10 cellular contexts compared by ENCODE assay signal in genomic region chr5:150302301-150303069, GRCh38. TPM values are rescaled to one million over a fixed set of nuclear protein-coding genes. Genes with fewer than 3 reads are reported as not detected.
DNase-seq lines count a peak whose midpoint lies in the region; ATAC-seq, FAIRE-seq and TF ChIP-seq lines count a peak whose summit lies in the region.
"Had no signal": no experiment of that assay in that cellular context is flagged by ENCODE, and none has a peak within 500 bp of the region (broad histone marks: within the 10 kb centered on the region; RNA-seq: fewer than 3 reads in every experiment).

Gene ARSI (minus strand): TSS chr5:150302905. CDS start chr5:150302373, 532 bp downstream.

- no peaks in the 10 kb centered on the region for H3K36me3 ChIP-seq in endothelial cell of umbilical vein (ENCODE audit: control insufficient read depth in 2 of 2, extremely low read depth in 1 of 2, insufficient read depth in 2 of 2, low read length in 2 of 2)
- H3K36me3 ChIP-seq in mesenchymal stem cell (ENCODE audit: control insufficient read depth in 1 of 2, insufficient read depth in 2 of 2, low read depth in 1 of 2, low read length in 2 of 2), result peaks cover 0 to 11% of the 10 kb centered on the region in 2 experiments

- peak within 1 kb of the TSS; percentile 91 for H2BK15ac ChIP-seq in mesenchymal stem cell (ENCODE audit: low read depth, poor library complexity, severe bottlenecking)

- peak; percentile 80 for DNase-seq in NCI-H82 (lab: John Stamatoyannopoulos, UW)
- DNase-seq in NCI-H82 treated with DMSO at 0.1 percent for 48 hours (lab: John Stamatoyannopoulos, UW; ENCODE audit: unreplicated experiment), result no peak
- DNase-seq in endothelial cell of umbilical vein (ENCODE audit: low read depth, low spot score), result no peak
- peak; percentile 62 for DNase-seq in mesenchymal stem cell
- peak; percentile 91 for DNase-seq in urothelium cell line (ENCODE audit: low spot score)
- no peak for DNase-seq in stimulated activated effector memory CD8-positive, alpha-beta T cell treated with anti-CD3 and anti-CD28 coated beads, Interleukin-12 subunit alpha, Interleukin-12 subunit beta, amount 100 ng/mL, for 72 hours (ENCODE audit: low spot score in 2 of 2)
- no peak for DNase-seq in KBM-7
- DNase-seq: CD4-positive, CD25-positive, alpha-beta regulatory T cell had no signal

- no peak within 1 kb of the TSS for H2BK5ac ChIP-seq in mesenchymal stem cell (ENCODE audit: low read depth, low read length, poor library complexity, severe bottlenecking)

- no peaks in the 10 kb centered on the region for H3K4me1 Mint-ChIP-seq in stimulated activated effector memory CD8-positive, alpha-beta T cell treated with anti-CD3 and anti-CD28 coated beads, Interleukin-12 subunit alpha, Interleukin-12 subunit beta, amount 100 ng/mL, for 72 hours

- no peak for ATAC-seq in HG03135 (IDR thresholded peaks at IDR 0.05; ENCODE audit: unreplicated experiment)
- no peak for ATAC-seq in stimulated activated effector memory CD8-positive, alpha-beta T cell treated with anti-CD3 and anti-CD28 coated beads, Interleukin-12 subunit alpha, Interleukin-12 subunit beta, amount 100 ng/mL, for 72 hours

- intact Hi-C loops in endothelial cell of umbilical vein (cut with micrococcal nuclease), result no loop called here

- H3K36me3 Mint-ChIP-seq in stimulated activated effector memory CD8-positive, alpha-beta T cell treated with anti-CD3 and anti-CD28 coated beads, Interleukin-12 subunit alpha, Interleukin-12 subunit beta, amount 100 ng/mL, for 72 hours, result no peaks in the 10 kb centered on the region
- H3K36me3 Mint-ChIP-seq: CD4-positive, CD25-positive, alpha-beta regulatory T cell had no signal

- H3K4me3 ChIP-seq in endothelial cell of umbilical vein (replicated peaks in 1 of 3; ENCODE audit: insufficient read depth in 1 of 3, low read depth in 1 of 3, low read length in 3 of 3) (peak within 1 kb of the TSS in 1 of 3 experiments; percentile 2), mesenchymal stem cell (ENCODE audit: insufficient read depth in 1 of 2, low read depth in 1 of 2, low read length in 2 of 2) (peak within 1 kb of the TSS; percentile 54 to 58)

- H3K4me1 ChIP-seq in endothelial cell of umbilical vein (ENCODE audit: control insufficient read depth, extremely low read depth, insufficient read depth, low read length), result no peaks in the 10 kb centered on the region
- H3K4me1 ChIP-seq in mesenchymal stem cell (ENCODE audit: control insufficient read depth, insufficient read depth, low read depth, low read length), result peaks cover 31% of the 10 kb centered on the region

- FAIRE-seq in endothelial cell of umbilical vein (lab: Jason Lieb, UNC), result no peak
- FAIRE-seq in urothelium cell line (lab: Jason Lieb, UNC), result no peak

- H3K9ac ChIP-seq in endothelial cell of umbilical vein (replicated peaks; ENCODE audit: extremely low read depth, insufficient read depth, low read length), result no peak within 1 kb of the TSS
- H3K9ac ChIP-seq in mesenchymal stem cell (ENCODE audit: low read length), result peak within 1 kb of the TSS; percentile 84

- peak within 1 kb of the TSS in 1 of 2 experiments; percentile 26 for H3K14ac ChIP-seq in mesenchymal stem cell (ENCODE audit: low read length in 2 of 2)

- peak within 1 kb of the TSS; percentile 33 for H2AK5ac ChIP-seq in mesenchymal stem cell (ENCODE audit: low read length, severe bottlenecking)

- no TSS peak for BruUV-seq in endothelial cell of umbilical vein (replicated peaks; lab: Mats Ljungman, UMichigan)

- H3K27ac ChIP-seq in endothelial cell of umbilical vein (ENCODE audit: insufficient read depth, low read depth, low read length) (no peak within 1 kb of the TSS), mesenchymal stem cell (ENCODE audit: low read length, poor library complexity, severe bottlenecking) (peak within 1 kb of the TSS; percentile 78)

- no peaks in the 10 kb centered on the region for H3K9me3 ChIP-seq in endothelial cell of umbilical vein (replicated peaks; ENCODE audit: control insufficient read depth, insufficient read depth, low read length)
- H3K9me3 ChIP-seq in mesenchymal stem cell (ENCODE audit: control insufficient read depth, low read length), result no peaks in the 10 kb centered on the region

- peak in 1 of 2 donors; percentile 28 for TF ChIP-seq CTCF in endothelial cell of umbilical vein (IDR thresholded peaks at IDR 0.05; ENCODE audit: extremely low read depth in 1 of 2, insufficient read depth in 1 of 2, low read depth in 1 of 2, low read length in 2 of 2)

- H3K27me3 ChIP-seq in endothelial cell of umbilical vein (ENCODE audit: control insufficient read depth in 2 of 2, insufficient read depth in 2 of 2, low read length in 2 of 2) (peaks cover 38 to 39% of the 10 kb centered on the region in 2 experiments), mesenchymal stem cell (ENCODE audit: control insufficient read depth in 1 of 2, insufficient read depth in 1 of 2, low read length in 2 of 2) (no peaks in the 10 kb centered on the region)

- 2% methylated on average over 56 of the region's 63 CpGs for WGBS in mesenchymal stem cell

- H3K4me3 Mint-ChIP-seq in stimulated activated effector memory CD8-positive, alpha-beta T cell treated with anti-CD3 and anti-CD28 coated beads, Interleukin-12 subunit alpha, Interleukin-12 subunit beta, amount 100 ng/mL, for 72 hours, result no peak within 1 kb of the TSS
- H3K4me3 Mint-ChIP-seq: T-helper 1 cell treated with Interleukin-12 subunit alpha and Interleukin-12 subunit beta and Interleukin-4 antibody, amounts not matched to agents 30 μg/mL and 1 μg/mL, for 36 hours had no signal

- H4K91ac ChIP-seq in mesenchymal stem cell (ENCODE audit: low read length), result peak within 1 kb of the TSS; percentile 83

- peak within 1 kb of the TSS; percentile 44 for H3K4me2 ChIP-seq in endothelial cell of umbilical vein (ENCODE audit: insufficient read depth, low read length)
- H3K4me2 ChIP-seq in mesenchymal stem cell (ENCODE audit: low read length, poor library complexity, severe bottlenecking), result peak within 1 kb of the TSS; percentile 89

- no peak for TF ChIP-seq POLR2A in endothelial cell of umbilical vein (IDR thresholded peaks at IDR 0.05; ENCODE audit: low read depth, low read length)

- no peaks in the 10 kb centered on the region for H4K20me1 ChIP-seq in endothelial cell of umbilical vein (replicated peaks; ENCODE audit: control insufficient read depth, extremely low read depth, insufficient read depth, low read length)

- peak within 1 kb of the TSS; percentile 21 for H2BK120ac ChIP-seq in mesenchymal stem cell (ENCODE audit: low read depth, low read length)

- H2BK12ac ChIP-seq in mesenchymal stem cell (ENCODE audit: low read length in 2 of 2), result peak within 1 kb of the TSS; percentile 37 to 38

- POLR2A ChIA-PET in endothelial cell of umbilical vein (lab: Charles Lee), result no interaction called here

- H3K27ac Mint-ChIP-seq in stimulated activated effector memory CD8-positive, alpha-beta T cell treated with anti-CD3 and anti-CD28 coated beads, Interleukin-12 subunit alpha, Interleukin-12 subunit beta, amount 100 ng/mL, for 72 hours, result no peak within 1 kb of the TSS
- H3K27ac Mint-ChIP-seq: CD4-positive, CD25-positive, alpha-beta regulatory T cell; T-helper 1 cell treated with Interleukin-12 subunit alpha and Interleukin-12 subunit beta and Interleukin-4 antibody, amounts not matched to agents 30 μg/mL and 1 μg/mL, for 36 hours had no signal

- H3K9me3 Mint-ChIP-seq in stimulated activated effector memory CD8-positive, alpha-beta T cell treated with anti-CD3 and anti-CD28 coated beads, Interleukin-12 subunit alpha, Interleukin-12 subunit beta, amount 100 ng/mL, for 72 hours, result no peaks in the 10 kb centered on the region
- H3K9me3 Mint-ChIP-seq: T-helper 1 cell treated with Interleukin-12 subunit alpha and Interleukin-12 subunit beta and Interleukin-4 antibody, amounts not matched to agents 30 μg/mL and 1 μg/mL, for 36 hours had no signal

- in situ Hi-C loops in KBM-7 (cut with MboI; ENCODE audit: low pct_unique_long_range_greater_than_20kb, low sequenced_read_pairs), result no loop called here

- peak within 1 kb of the TSS; percentile 41 for H2AFZ ChIP-seq in endothelial cell of umbilical vein (ENCODE audit: low read depth, low read length)
- peak within 1 kb of the TSS; percentile 79 for H2AFZ ChIP-seq in mesenchymal stem cell (ENCODE audit: low read depth, low read length)

- H3K18ac ChIP-seq in mesenchymal stem cell (ENCODE audit: low read depth in 1 of 2, low read length in 2 of 2), result peak within 1 kb of the TSS; percentile 14 to 68

- peak within 1 kb of the TSS in 1 of 2 experiments; percentile 35 for H3K4ac ChIP-seq in mesenchymal stem cell (ENCODE audit: low read depth in 1 of 2, low read length in 2 of 2)

- dilution Hi-C loops in endothelial cell of umbilical vein (cut with MboI; ENCODE audit: extremely low pct_ligation_motif_present, low sequenced_read_pairs), result no loop called here

- CTCF ChIA-PET in endothelial cell of umbilical vein (lab: Charles Lee), result interaction anchor here (0.7 to 1.2 kb wide), 3 partner anchors 34 to 48 kb away, joined by 3 read pairs; no protein-coding TSS in a partner anchor

- H4K8ac ChIP-seq in mesenchymal stem cell (ENCODE audit: low read length), result peak within 1 kb of the TSS; percentile 39

- H3K9me1 ChIP-seq in endothelial cell of umbilical vein (replicated peaks; ENCODE audit: control insufficient read depth, extremely low read depth, insufficient read depth, low read length), result no peaks in the 10 kb centered on the region

- no peaks in the 10 kb centered on the region for H3K79me2 ChIP-seq in endothelial cell of umbilical vein (ENCODE audit: control insufficient read depth, insufficient read depth, low read length)

- H3K79me1 ChIP-seq in mesenchymal stem cell (replicated peaks; ENCODE audit: low read length, poor library complexity, severe bottlenecking), result peaks cover 14% of the 10 kb centered on the region

- H3K23ac ChIP-seq in mesenchymal stem cell (ENCODE audit: low read length in 2 of 2), result no peak within 1 kb of the TSS

TF ChIP-seq in endothelial cell of umbilical vein, 7 proteins besides CTCF, POLR2A, EP300 and RAD21 (continues in another document):
- TF ChIP-seq POLR2AphosphoS5 (IDR thresholded peaks at IDR 0.05; ENCODE audit: insufficient read depth, low read depth, low read length) (no peak), GATA2 (IDR thresholded peaks at IDR 0.05; ENCODE audit: insufficient read depth, insufficient read length, low read depth, low read length) (no peak), JUN (IDR thresholded peaks at IDR 0.05; ENCODE audit: borderline replicate concordance, insufficient read depth, insufficient read length, low read depth) (no peak)

RNA-seq across cellular contexts. Expression of gene ARSI, which starts in this region (rescaled TPM):
- total RNA-seq in endothelial cell of umbilical vein, result 0.20 TPM in 1 of 2 replicates, not detected in the other
- 0.03 and 0.17 TPM in 2 replicates for polyA plus RNA-seq in endothelial cell of umbilical vein
- 0.06 and 0.07 TPM in 2 replicates for polyA plus RNA-seq in endothelial cell of umbilical vein (2011; cell fraction: cytosol; rRNA removed)
- 0.10 TPM in 1 of 2 replicates, not detected in the other for polyA plus RNA-seq in endothelial cell of umbilical vein (2011; cell fraction: nucleus; rRNA removed)
- 0.29 and 0.57 TPM in 2 replicates for polyA plus RNA-seq in endothelial cell of umbilical vein (2012)
- polyA minus RNA-seq in endothelial cell of umbilical vein, result not detected in 2 replicates
- polyA minus RNA-seq in endothelial cell of umbilical vein (2011; cell fraction: cytosol; rRNA and poly(A)+ RNA removed), result not detected
- polyA minus RNA-seq in endothelial cell of umbilical vein (2011; cell fraction: nucleus; rRNA and poly(A)+ RNA removed), result not detected in 2 replicates
- polyA plus RNA-seq in mesenchymal stem cell (2013, experiment 1 of 2), result 1.6 TPM
- polyA plus RNA-seq in mesenchymal stem cell (2013, experiment 2 of 2), result 1.5 TPM
- total RNA-seq: CD4-positive, CD25-positive, alpha-beta regulatory T cell had no signal
- polyA plus RNA-seq: CD4-positive, CD25-positive, alpha-beta regulatory T cell had no signal

Comparison
In these comparisons a context has a peak if more than half of its experiments do, and no peak if none do; other contexts are left out.
1. DNase-seq: peak in NCI-H82 (single experiment), mesenchymal stem cell (single experiment) and urothelium cell line (single experiment); none in NCI-H82 treated with DMSO at 0.1 percent for 48 hours (single experiment), endothelial cell of umbilical vein (single experiment), stimulated activated effector memory CD8-positive, alpha-beta T cell treated with anti-CD3 and anti-CD28 coated beads, Interleukin-12 subunit alpha, Interleukin-12 subunit beta, amount 100 ng/mL, for 72 hours (0 of 2) and KBM-7 (single experiment).